In the genomic region with DNA sequence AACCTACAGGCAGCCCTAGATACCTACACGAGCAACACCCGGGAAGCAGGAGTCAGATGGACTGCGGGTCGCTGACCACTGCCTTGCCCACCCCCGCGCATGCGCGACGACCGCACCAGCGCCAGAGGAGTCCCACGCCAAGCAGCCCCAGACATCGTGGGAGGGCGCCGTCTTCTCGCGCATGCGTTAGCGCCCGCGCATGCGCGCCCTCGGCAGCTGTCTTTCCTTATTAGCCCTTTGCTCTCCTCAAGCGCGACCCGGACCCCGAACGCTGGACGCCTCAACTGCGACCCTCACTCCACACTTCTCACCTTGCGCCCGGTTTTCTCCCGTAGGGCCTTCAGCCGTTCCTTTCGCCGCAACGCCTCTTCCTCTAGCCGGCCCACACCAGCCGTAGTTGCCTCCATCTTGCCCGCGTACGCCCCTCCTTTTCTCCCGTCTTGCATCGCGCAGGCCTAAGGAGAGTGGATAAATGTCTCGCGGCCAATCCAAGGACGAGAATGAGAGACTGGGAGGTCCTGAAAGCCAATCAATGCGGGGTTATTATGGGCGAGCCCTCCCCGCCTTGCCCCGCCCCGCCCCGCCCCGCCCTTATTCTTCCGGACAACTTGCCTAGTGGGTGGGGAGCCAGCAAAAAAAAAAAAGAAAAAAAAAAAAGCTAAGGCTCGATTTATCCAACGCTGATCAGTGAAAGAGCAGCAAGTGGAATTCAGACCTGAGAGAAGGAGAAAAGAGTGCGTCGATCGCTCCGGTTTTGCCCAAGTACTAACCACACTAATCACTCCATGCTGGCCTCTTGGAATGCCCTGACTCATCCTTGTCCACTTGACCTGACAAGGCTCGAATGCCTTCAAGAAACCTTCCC, we compare ENCODE assay signal across 8 cellular contexts. TPM values are rescaled to one million over a fixed set of nuclear protein-coding genes. Genes with fewer than 3 reads are reported as not detected.
DNase-seq lines count a peak whose midpoint lies in the region; ATAC-seq, FAIRE-seq and TF ChIP-seq lines count a peak whose summit lies in the region.

Gene CCDC12, minus strand, starts transcription at position 420 of the 865 bp plus-strand sequence. Its CDS starts 13 bp downstream, at position 407.

- H3K4me3 ChIP-seq in keratinocyte (ENCODE audit: control insufficient read depth in 2 of 3, extremely low read depth in 1 of 3, insufficient read depth in 2 of 3, low read depth in 1 of 3, low read length in 3 of 3), result peak within 1 kb of the TSS; percentile 91 to 95 (median 94)

- DNase-seq in AG08396 (ENCODE audit: low spot score), result peak; percentile 98
- peak; percentile 92 for DNase-seq in NCI-H446 treated with DMSO at 0.1 percent for 48 hours (lab: John Stamatoyannopoulos, UW)
- peak; percentile 88 for DNase-seq in activated CD4-positive, CD25-positive, alpha-beta regulatory T cell treated with anti-CD3 and anti-CD28 coated beads, Interleukin-2, amount 50 U/mL, for 72 hours
- DNase-seq in cerebellar nuclear complex (lab: John Stamatoyannopoulos, UW), result peak; percentile 94 to 96
- peak; percentile 95 for DNase-seq in keratinocyte (ENCODE audit: low read depth, low spot score)
- DNase-seq in stimulated activated CD4-positive, alpha-beta T cell treated with anti-CD3 and anti-CD28 coated beads, Interleukin-15, amount 100 ng/mL, for 1 hour (ENCODE audit: low read depth in 1 of 2, low spot score in 1 of 2), result peak; percentile 75 to 86

- H3K9me1 ChIP-seq in keratinocyte (ENCODE audit: control insufficient read depth, extremely low read depth, insufficient read depth, low read length), result no peaks in the 10 kb centered on the region

- peak within 1 kb of the TSS; percentile 99 for H3K27ac ChIP-seq in keratinocyte (ENCODE audit: control insufficient read depth, insufficient read depth, low read length)

- peaks cover 9% of the 10 kb centered on the region for H4K20me1 ChIP-seq in keratinocyte (ENCODE audit: control insufficient read depth, extremely low read depth, insufficient read depth, low read length)

- peaks cover 34% of the 10 kb centered on the region for H3K4me1 ChIP-seq in keratinocyte (ENCODE audit: control insufficient read depth, extremely low read depth, insufficient read depth, low read length)

- H3K36me3 ChIP-seq in keratinocyte (ENCODE audit: control insufficient read depth in 2 of 2, extremely low read depth in 1 of 2, insufficient read depth in 2 of 2, low read length in 2 of 2), result peaks cover 2 to 5% of the 10 kb centered on the region in 2 experiments

- dilution Hi-C loops in keratinocyte (cut with MboI; ENCODE audit: extremely low pct_ligation_motif_present, low sequenced_read_pairs), result no loop called here

- peak; percentile 47 for ATAC-seq in GM19025 (IDR thresholded peaks at IDR 0.05; ENCODE audit: low read depth, unreplicated experiment)
- peak; percentile 61 for ATAC-seq in HG03342 (IDR thresholded peaks at IDR 0.05; ENCODE audit: unreplicated experiment)

- peak within 1 kb of the TSS; percentile 98 for H2AFZ ChIP-seq in keratinocyte (ENCODE audit: control insufficient read depth, low read length)

- peak within 1 kb of the TSS; percentile 62 for H3K4me2 ChIP-seq in keratinocyte (ENCODE audit: control insufficient read depth, extremely low read depth, insufficient read depth, low read depth, low read length)

- H3K9ac ChIP-seq in keratinocyte (ENCODE audit: control insufficient read depth, extremely low read depth, insufficient read depth, low read length), result peak within 1 kb of the TSS; percentile 100

- FAIRE-seq in keratinocyte (lab: Jason Lieb, UNC), result peak; percentile 26

- TF ChIP-seq CTCF in keratinocyte (optimal IDR thresholded peaks at IDR 0.05 in 1 of 3, IDR thresholded peaks at IDR 0.05 in 1 of 3, conservative IDR thresholded peaks at IDR 0.05 in 1 of 3; ENCODE audit: extremely low read depth in 1 of 3, insufficient read depth in 2 of 3, low read length in 3 of 3), result no peak

- H3K9me3 ChIP-seq in keratinocyte (ENCODE audit: control insufficient read depth, low read depth, low read length), result no peaks in the 10 kb centered on the region

- peaks cover 51% of the 10 kb centered on the region for H3K79me2 ChIP-seq in keratinocyte (ENCODE audit: control insufficient read depth, insufficient read depth, low read length)

- no peaks in the 10 kb centered on the region for H3K27me3 ChIP-seq in keratinocyte (ENCODE audit: control insufficient read depth, extremely low read depth, insufficient read depth, low read length)

RNA-seq across cellular contexts. Expression of gene CCDC12, which starts in this region (rescaled TPM):
- polyA plus RNA-seq in keratinocyte, result 24.0 to 41.9 TPM (median 27.5 TPM) in 3 replicates
- 31.5 TPM for polyA plus RNA-seq in keratinocyte (2011; ENCODE audit: low read depth)
- 16.8 and 27.1 TPM in 2 replicates for polyA plus RNA-seq in keratinocyte (2011; cell fraction: cytosol; rRNA removed)
- 41.0 and 42.0 TPM in 2 replicates for polyA plus RNA-seq in keratinocyte (2011; cell fraction: nucleus; rRNA removed)
- 34.8 and 39.2 TPM in 2 replicates for polyA plus RNA-seq in keratinocyte (2012; ENCODE audit: low replicate concordance)
- 17.9 to 28.4 TPM (median 25.3 TPM) in 3 replicates for polyA minus RNA-seq in keratinocyte
- polyA minus RNA-seq in keratinocyte (2011; cell fraction: cytosol; rRNA and poly(A)+ RNA removed), result 20.3 TPM
- polyA minus RNA-seq in keratinocyte (2011; cell fraction: nucleus; rRNA and poly(A)+ RNA removed), result 17.5 and 18.6 TPM in 2 replicates

Comparison
In these comparisons a context has a peak if more than half of its experiments do, and no peak if none do; other contexts are left out.
1. Peak in every context shown above with its lines: DNase-seq, ATAC-seq, H3K4me3 ChIP-seq and H3K27ac ChIP-seq.